Comparison of ENCODE assay signal across 8 cellular contexts in genomic region chr18:50306944-50307343, GRCh38. TPM values are rescaled to one million over a fixed set of nuclear protein-coding genes. Genes with fewer than 3 reads are reported as not detected.
DNase-seq lines count a peak whose midpoint lies in the region; ATAC-seq and TF ChIP-seq lines count a peak whose summit lies in the region.

No MANE protein-coding gene starts in this region.

- H3K36me3 Mint-ChIP-seq in CD8-positive, alpha-beta T cell = peaks cover 2% of the 10 kb centered on the region
- H3K36me3 Mint-ChIP-seq in central memory CD8-positive, alpha-beta T cell (ENCODE audit: insufficient read depth) = peaks cover 5% of the 10 kb centered on the region
- H3K36me3 Mint-ChIP-seq in nephron (ENCODE audit: low read depth) = no peaks in the 10 kb centered on the region

- H3K36me3 ChIP-seq in CD8-positive, alpha-beta T cell (ENCODE audit: insufficient read depth, low read length) = no peaks in the 10 kb centered on the region
- no peaks in the 10 kb centered on the region for H3K36me3 ChIP-seq in KMS-11 (ENCODE audit: insufficient read depth)

- no peak for DNase-seq in CD8-positive, alpha-beta T cell
- no peak for DNase-seq in central memory CD8-positive, alpha-beta T cell (ENCODE audit: low spot score in 2 of 2)
- DNase-seq in germinal center (ENCODE audit: low spot score) (no peak), NCI-H146 (lab: John Stamatoyannopoulos, UW) (no peak)

- H3K27me3 ChIP-seq in CD8-positive, alpha-beta T cell (ENCODE audit: insufficient read depth, low read length) = no peaks in the 10 kb centered on the region
- H3K27me3 ChIP-seq in KMS-11 (ENCODE audit: insufficient read depth, low read depth) = no peaks in the 10 kb centered on the region

- H3K4me3 Mint-ChIP-seq in CD8-positive, alpha-beta T cell = peak overlapping the region; percentile 96
- peak overlapping the region; percentile 81 for H3K4me3 Mint-ChIP-seq in central memory CD8-positive, alpha-beta T cell
- peak overlapping the region; percentile 79 to 89 (median 83) for H3K4me3 Mint-ChIP-seq in nephron

- H3K9me3 ChIP-seq in CD8-positive, alpha-beta T cell (ENCODE audit: low read length) = no peaks in the 10 kb centered on the region

- peaks cover 4% of the 10 kb centered on the region for H3K9me3 Mint-ChIP-seq in CD8-positive, alpha-beta T cell
- no peaks in the 10 kb centered on the region for H3K9me3 Mint-ChIP-seq in central memory CD8-positive, alpha-beta T cell
- peaks cover 6% of the 10 kb centered on the region for H3K9me3 Mint-ChIP-seq in nephron

- no peak overlapping the region for H3K27ac Mint-ChIP-seq in CD8-positive, alpha-beta T cell
- peak overlapping the region; percentile 52 for H3K27ac Mint-ChIP-seq in central memory CD8-positive, alpha-beta T cell (ENCODE audit: low read depth)
- H3K27ac Mint-ChIP-seq in nephron = no peak overlapping the region

- peak overlapping the region; percentile 81 for H2AFZ ChIP-seq in KMS-11 (ENCODE audit: low read depth)

- peaks cover 6% of the 10 kb centered on the region for H3K4me1 ChIP-seq in CD8-positive, alpha-beta T cell (ENCODE audit: insufficient read depth, low read length)
- peaks cover 16% of the 10 kb centered on the region for H3K4me1 ChIP-seq in KMS-11 (ENCODE audit: low read depth, poor library complexity, severe bottlenecking)

- no peak for TF ChIP-seq CTCF in CD8-positive, alpha-beta T cell (IDR thresholded peaks at IDR 0.05)
- TF ChIP-seq CTCF in KMS-11 (conservative IDR thresholded peaks at IDR 0.05; ENCODE audit: low read depth, low read length) (no peak), nephron (IDR thresholded peaks at IDR 0.05; ENCODE audit: unreplicated experiment in 3 of 3) (no peak)

- H4K20me1 ChIP-seq in KMS-11 (ENCODE audit: insufficient read depth) = no peaks in the 10 kb centered on the region

- no peak overlapping the region for H3K27ac ChIP-seq in CD8-positive, alpha-beta T cell (ENCODE audit: low read depth, low read length)
- H3K27ac ChIP-seq in KMS-11 = no peak overlapping the region

- no peaks in the 10 kb centered on the region for H3K79me2 ChIP-seq in KMS-11 (ENCODE audit: insufficient read depth, low read depth)

- intact Hi-C loops in CD8-positive, alpha-beta T cell (cut with DNase I, micrococcal nuclease) = loop anchor here (1.0 to 2.0 kb wide), 9 partner anchors 9 to 820 kb away; partner anchors contain the start of genes SKA1 (in 2 of the 2), C18orf32 (in 1 of the 2), CFAP53 (in 1 of the 2) and CXXC1 (in 1 of the 2)

- ATAC-seq in CD8-positive, alpha-beta T cell = no peak
- ATAC-seq in central memory CD8-positive, alpha-beta T cell (replicated peaks; ENCODE audit: extremely low read depth, poor library complexity, severe bottlenecking) = no peak
- ATAC-seq in GM18868 (IDR thresholded peaks at IDR 0.05; ENCODE audit: unreplicated experiment) = no peak
- no peak for ATAC-seq in HG03139 (IDR thresholded peaks at IDR 0.05; ENCODE audit: unreplicated experiment)

- H3K4me2 ChIP-seq in KMS-11 = peak overlapping the region; percentile 89

- CTCF ChIA-PET in CD8-positive, alpha-beta T cell (lab: Charles Lee) = interaction anchor here (0.6 to 3.4 kb wide), 3 partner anchors 18 to 1229 kb away, joined by 3 to 12 read pairs (median 3); no protein-coding TSS in a partner anchor

- H3K4me1 Mint-ChIP-seq in CD8-positive, alpha-beta T cell (ENCODE audit: low read depth) = peaks cover 20% of the 10 kb centered on the region
- H3K4me1 Mint-ChIP-seq in central memory CD8-positive, alpha-beta T cell = peaks cover 13% of the 10 kb centered on the region
- no peaks in the 10 kb centered on the region for H3K4me1 Mint-ChIP-seq in nephron

- H3K4me3 ChIP-seq in CD8-positive, alpha-beta T cell (ENCODE audit: low read depth, low read length) = peak overlapping the region; percentile 59
- H3K4me3 ChIP-seq in KMS-11 (IDR thresholded peaks at IDR 0.05; ENCODE audit: insufficient read depth, low read depth, low read length) = no peak overlapping the region

- POLR2A ChIA-PET in CD8-positive, alpha-beta T cell (lab: Charles Lee) = interaction anchor here (1.0 to 2.7 kb wide), 4 partner anchors 9 to 40 kb away, joined by 4 to 16 read pairs (median 8); partner anchors contain the start of genes CFAP53 and MBD1

- peaks cover 19% of the 10 kb centered on the region for H3K27me3 Mint-ChIP-seq in CD8-positive, alpha-beta T cell (ENCODE audit: low read depth)
- peaks cover 50% of the 10 kb centered on the region for H3K27me3 Mint-ChIP-seq in central memory CD8-positive, alpha-beta T cell
- peaks cover 7% of the 10 kb centered on the region for H3K27me3 Mint-ChIP-seq in nephron (ENCODE audit: low read depth)

- H3K9ac ChIP-seq in KMS-11 = no peak overlapping the region

RNA-seq across cellular contexts. Expression of gene CXXC1, which starts 19.5 kb away (rescaled TPM):
- 100 to 1,000 TPM; 107 to 119 TPM for total RNA-seq in CD8-positive, alpha-beta T cell

RNA-seq across cellular contexts. Expression of gene MBD1, which starts 25.6 kb away (rescaled TPM):
- 10 to 100 TPM; 88.5 to 96.0 TPM for total RNA-seq in CD8-positive, alpha-beta T cell

RNA-seq across cellular contexts. Expression of gene CFAP53, which starts 40.6 kb away (rescaled TPM):
- total RNA-seq in CD8-positive, alpha-beta T cell = under 1 TPM; 0.22 to 0.36 TPM
